16 cellular contexts compared by ENCODE assay signal in the genomic region with DNA sequence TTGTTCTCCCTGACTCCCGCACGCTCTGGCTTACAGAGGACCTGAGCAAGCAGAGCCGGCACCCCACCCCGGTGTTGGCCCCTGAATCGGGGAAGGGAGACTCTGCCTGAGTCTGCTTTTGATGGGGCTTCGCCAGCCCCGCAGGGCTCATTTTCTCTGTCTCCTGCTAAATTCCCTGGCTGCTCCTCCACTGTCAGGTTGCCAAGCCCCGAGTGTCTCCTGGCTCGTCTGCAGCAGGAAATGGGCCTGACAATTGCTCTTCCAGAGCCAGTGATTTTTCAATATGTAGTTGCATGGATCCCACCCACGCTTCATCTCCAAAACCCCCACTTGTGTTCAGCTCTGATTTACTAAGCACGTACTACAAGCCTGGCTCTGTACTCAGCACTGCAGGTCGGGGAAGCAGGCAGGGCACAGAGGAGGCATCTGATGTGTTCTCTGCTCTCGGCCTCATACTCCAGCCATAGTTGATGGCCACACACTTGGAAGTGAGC.
DNase-seq lines count a peak whose midpoint lies in the region; ATAC-seq, FAIRE-seq and TF ChIP-seq lines count a peak whose summit lies in the region.
"Had no signal": no experiment of that assay in that cellular context is flagged by ENCODE, and none has a peak within 500 bp of the region (broad histone marks: within the 10 kb centered on the region; RNA-seq: fewer than 3 reads in every experiment).

No MANE protein-coding gene starts in this region.

- peak; percentile 67 for FAIRE-seq in urothelium cell line (lab: Jason Lieb, UNC)
- FAIRE-seq: GM12892 had no signal

- no peak overlapping the region for H3K9ac ChIP-seq in MM.1S (ENCODE audit: low read length)

- H2AFZ ChIP-seq in MM.1S (ENCODE audit: low read length) = no peak overlapping the region

- peak; percentile 69 for DNase-seq in Right ventricle myocardium superior
- DNase-seq in right atrium auricular region (ENCODE audit: low spot score) = no peak
- DNase-seq in choroid plexus epithelial cell (ENCODE audit: low read depth) = peak; percentile 48
- DNase-seq in lung microvascular endothelial cell (ENCODE audit: low read depth in 2 of 2) = peak; percentile 11 to 27
- no peak for DNase-seq in urothelium cell line (ENCODE audit: low spot score)
- DNase-seq in NCI-H2227 (lab: John Stamatoyannopoulos, UW; ENCODE audit: unreplicated experiment) = no peak
- DNase-seq in MM.1S = no peak
- DNase-seq: activated CD8-positive, alpha-beta T cell treated with anti-CD3 and anti-CD28 coated beads, Interleukin-2, amount 10 ng/mL, durations not matched to agents 7 days and 5 days; CD4-positive, alpha-beta T cell; NCI-H226; nucleus accumbens; stimulated activated CD4-positive, alpha-beta T cell treated with anti-CD3 and anti-CD28 coated beads, Interleukin-15, amount 100 ng/mL, for 24 hours; substantia nigra had no signal

- H3K27me3 ChIP-seq in right atrium auricular region = no peaks in the 10 kb centered on the region
- no peaks in the 10 kb centered on the region for H3K27me3 ChIP-seq in MM.1S (replicated peaks; ENCODE audit: insufficient read depth, low read length)

- intact Hi-C loops in Right ventricle myocardium superior (cut with DNase I) = no loop called here

- H3K9me2 ChIP-seq in MM.1S (replicated peaks; ENCODE audit: insufficient read depth, low read length) = no peaks in the 10 kb centered on the region

- no peaks in the 10 kb centered on the region for H4K20me1 ChIP-seq in MM.1S (ENCODE audit: insufficient read depth, low read length)

- no peaks in the 10 kb centered on the region for H3K36me3 ChIP-seq in right atrium auricular region
- no peaks in the 10 kb centered on the region for H3K36me3 ChIP-seq in MM.1S (replicated peaks; ENCODE audit: insufficient read depth, low read length)

- H3K4me1 ChIP-seq in right atrium auricular region (peaks cover 0 to 46% of the 10 kb centered on the region in 2 donors), MM.1S (ENCODE audit: low read length) (peaks cover 6% of the 10 kb centered on the region)

- no peak overlapping the region for H3K4me3 ChIP-seq in right atrium auricular region
- H3K4me3 ChIP-seq in choroid plexus epithelial cell (ENCODE audit: low read depth, low read length) = no peak overlapping the region
- H3K4me3 ChIP-seq in MM.1S (ENCODE audit: low read length) = no peak overlapping the region

- H3K79me2 ChIP-seq in MM.1S (ENCODE audit: low read length) = no peaks in the 10 kb centered on the region

- H3K27ac ChIP-seq in right atrium auricular region = no peak overlapping the region
- no peak overlapping the region for H3K27ac ChIP-seq in MM.1S (ENCODE audit: low read length)

- H3K9me3 ChIP-seq in right atrium auricular region (no peaks in the 10 kb centered on the region), MM.1S (replicated peaks; ENCODE audit: insufficient read depth, low read length) (no peaks in the 10 kb centered on the region)

- no peaks in the 10 kb centered on the region for H3F3A ChIP-seq in MM.1S (ENCODE audit: insufficient read depth, low read length)

- no peak overlapping the region for H3K4me2 ChIP-seq in MM.1S (ENCODE audit: low read depth, low read length)

- no peak for TF ChIP-seq CTCF in right atrium auricular region (IDR thresholded peaks at IDR 0.05)
- no peak for TF ChIP-seq CTCF in choroid plexus epithelial cell (conservative IDR thresholded peaks at IDR 0.05; ENCODE audit: low read depth, low read length)
- no peak for TF ChIP-seq CTCF in MM.1S (IDR thresholded peaks at IDR 0.05; ENCODE audit: low read length)

- ATAC-seq in Right ventricle myocardium superior (ENCODE audit: poor library complexity) (no peak), HG03025 (IDR thresholded peaks at IDR 0.05; ENCODE audit: low FRiP score, unreplicated experiment) (no peak)
- ATAC-seq: activated CD8-positive, alpha-beta T cell treated with anti-CD3 and anti-CD28 coated beads, Interleukin-2, amount 10 ng/mL, durations not matched to agents 7 days and 5 days; SK-N-SH treated with all-trans-retinoic acid at 6 μM for 48 hours had no signal

Comparison
In these comparisons a context has a peak if more than half of its experiments do, and no peak if none do; other contexts are left out.
1. DNase-seq: peak in Right ventricle myocardium superior (single experiment), choroid plexus epithelial cell (single experiment) and lung microvascular endothelial cell (2 of 2); none in right atrium auricular region (single experiment), urothelium cell line (single experiment), NCI-H2227 (single experiment) and MM.1S (single experiment).